ENCODE assay signal across 8 cellular contexts in the genomic region with DNA sequence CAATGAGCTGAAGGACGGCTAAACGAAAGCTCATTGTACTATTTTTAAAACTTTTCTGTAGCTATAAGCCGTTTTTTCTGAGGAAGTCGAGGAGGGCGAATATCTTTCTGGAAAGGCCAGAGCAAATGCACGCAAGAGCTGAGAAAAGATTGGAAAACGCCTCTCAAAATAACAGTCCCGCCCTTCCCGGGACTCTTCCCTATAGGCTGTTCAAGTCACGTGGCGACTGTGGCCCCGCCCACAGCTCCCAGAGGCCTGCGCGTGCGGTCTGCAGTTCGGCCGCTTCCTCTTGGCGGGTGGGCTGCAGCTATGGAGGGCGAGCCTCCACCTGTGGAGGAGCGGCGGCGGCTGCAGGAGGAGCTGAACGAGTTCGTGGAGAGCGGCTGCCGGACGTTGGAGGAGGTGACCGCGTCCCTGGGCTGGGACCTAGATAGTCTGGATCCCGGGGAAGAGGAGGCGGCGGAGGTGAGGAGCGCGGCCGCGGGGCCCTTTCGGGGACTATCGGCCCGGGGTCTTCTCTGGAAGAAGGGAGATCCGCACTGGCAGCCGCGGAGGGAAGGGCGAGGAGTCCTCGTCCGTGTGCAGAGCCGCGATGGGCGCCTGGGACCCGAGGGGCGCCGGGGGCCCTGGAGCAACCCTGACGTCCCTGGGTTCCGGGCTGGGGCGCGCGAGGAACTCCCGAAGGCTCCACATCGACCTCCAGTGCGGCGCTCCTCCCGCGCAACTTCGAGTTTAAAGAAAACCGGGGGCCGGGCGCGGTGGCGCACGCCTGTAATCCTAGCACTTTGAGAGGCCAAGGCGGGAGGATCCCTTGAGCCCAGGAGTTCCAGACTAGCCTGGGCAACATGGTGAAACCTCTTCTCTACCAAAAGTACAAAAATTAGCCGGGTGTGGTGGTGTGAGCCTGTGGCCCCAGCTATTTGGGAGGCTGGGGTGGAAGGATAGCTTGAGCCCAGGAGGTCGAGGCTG. TPM values are rescaled to one million over a fixed set of nuclear protein-coding genes. Genes with fewer than 3 reads are reported as not detected.
DNase-seq lines count a peak whose midpoint lies in the region; ATAC-seq, FAIRE-seq and TF ChIP-seq lines count a peak whose summit lies in the region.

A gene with protein sequence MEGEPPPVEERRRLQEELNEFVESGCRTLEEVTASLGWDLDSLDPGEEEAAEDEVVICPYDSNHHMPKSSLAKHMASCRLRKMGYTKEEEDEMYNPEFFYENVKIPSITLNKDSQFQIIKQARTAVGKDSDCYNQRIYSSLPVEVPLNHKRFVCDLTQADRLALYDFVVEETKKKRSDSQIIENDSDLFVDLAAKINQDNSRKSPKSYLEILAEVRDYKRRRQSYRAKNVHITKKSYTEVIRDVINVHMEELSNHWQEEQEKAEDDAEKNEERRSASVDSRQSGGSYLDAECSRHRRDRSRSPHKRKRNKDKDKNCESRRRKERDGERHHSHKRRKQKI (plus strand): TSS at position 250 of the 969 bp plus-strand sequence. CDS start 60 bp downstream, at position 310.

- peak; percentile 99 for ATAC-seq in GM18873 (IDR thresholded peaks at IDR 0.05; ENCODE audit: low FRiP score, unreplicated experiment)
- ATAC-seq in HG03139 (IDR thresholded peaks at IDR 0.05; ENCODE audit: unreplicated experiment): peak; percentile 99

- no peak for TF ChIP-seq CTCF in WERI-Rb-1 (IDR thresholded peaks at IDR 0.05; ENCODE audit: low read depth, low read length)
- no peak for TF ChIP-seq CTCF in bronchial epithelial cell (IDR thresholded peaks at IDR 0.05; ENCODE audit: insufficient read depth, low read length, severe bottlenecking)

- in situ Hi-C loops in ACHN (cut with HindIII; ENCODE audit: low pct_ligation_motif_present, low pct_unique_long_range_greater_than_20kb, low sequenced_read_pairs): loop anchor here (25.0 kb wide), 1 partner anchor 303 kb away; no protein-coding TSS in a partner anchor

- peak within 1 kb of the TSS; percentile 74 for H3K27ac ChIP-seq in WERI-Rb-1

- FAIRE-seq in bronchial epithelial cell (lab: Jason Lieb, UNC): no peak

- peaks cover 0 to 4% (median 0%) of the 10 kb centered on the region in 3 donors for H3K36me3 Mint-ChIP-seq in immature natural killer cell

- H3K4me3 ChIP-seq in WERI-Rb-1 (ENCODE audit: low read depth, low read length) (peak within 1 kb of the TSS; percentile 93), bronchial epithelial cell (ENCODE audit: low read depth, low read length) (peak within 1 kb of the TSS; percentile 85)

- no peaks in the 10 kb centered on the region for H3K9me3 ChIP-seq in WERI-Rb-1 (ENCODE audit: severe bottlenecking)

- H3K27ac Mint-ChIP-seq in immature natural killer cell: peak within 1 kb of the TSS; percentile 85 to 96 (median 91)

- H3K9me3 Mint-ChIP-seq in immature natural killer cell: no peaks in the 10 kb centered on the region

- H3K4me3 Mint-ChIP-seq in immature natural killer cell: peak within 1 kb of the TSS; percentile 97 to 100 (median 99)

- peaks cover 39% of the 10 kb centered on the region for H3K36me3 ChIP-seq in WERI-Rb-1
- H3K36me3 ChIP-seq in bronchial epithelial cell (ENCODE audit: control insufficient read depth, insufficient read depth, low read length): peaks cover 4% of the 10 kb centered on the region

- DNase-seq in ACHN: peak; percentile 91
- peak; percentile 97 for DNase-seq in NCI-H2227 (lab: John Stamatoyannopoulos, UW; ENCODE audit: unreplicated experiment)
- DNase-seq in WERI-Rb-1: peak; percentile 99
- DNase-seq in bronchial epithelial cell (ENCODE audit: low read depth): peak; percentile 82
- DNase-seq in immature natural killer cell: peak; percentile 87 to 89 (median 88)
- DNase-seq in smooth muscle cell of the brain vasculature (ENCODE audit: low read depth, low spot score): peak; percentile 86

- no peaks in the 10 kb centered on the region for H3K27me3 ChIP-seq in WERI-Rb-1 (ENCODE audit: insufficient read depth, low read depth, severe bottlenecking)
- H3K27me3 ChIP-seq in bronchial epithelial cell (ENCODE audit: control insufficient read depth, insufficient read depth, low read length): no peaks in the 10 kb centered on the region

- peaks cover 36 to 45% of the 10 kb centered on the region in 2 donors for H3K4me1 Mint-ChIP-seq in immature natural killer cell

- H3K27me3 Mint-ChIP-seq in immature natural killer cell (ENCODE audit: low read depth in 3 of 3): peaks cover 0 to 5% (median 3%) of the 10 kb centered on the region in 3 donors

RNA-seq across cellular contexts. Expression of the gene that starts here (rescaled TPM):
- 10.0 and 12.8 TPM in 2 replicates for total RNA-seq in bronchial epithelial cell
- 1 to 10 TPM; 4.2 to 10.0 (median 9.8) TPM for polyA plus RNA-seq in immature natural killer cell

Comparison
In these comparisons a context has a peak if more than half of its experiments do, and no peak if none do; other contexts are left out.
1. Peak in every context shown above with its lines: DNase-seq, ATAC-seq, H3K4me3 ChIP-seq and H3K27ac ChIP-seq.